In genomic region chr12:128791395-128792322, GRCh38 we compare ENCODE assay signal across 16 cellular contexts. TPM values are rescaled to one million over a fixed set of nuclear protein-coding genes. Genes with fewer than 3 reads are reported as not detected.
DNase-seq lines count a peak whose midpoint lies in the region; ATAC-seq, FAIRE-seq and TF ChIP-seq lines count a peak whose summit lies in the region.
"Had no signal": no experiment of that assay in that cellular context is flagged by ENCODE, and none has a peak within 500 bp of the region (broad histone marks: within the 10 kb centered on the region; RNA-seq: fewer than 3 reads in every experiment).

No MANE protein-coding gene starts in this region.

- no peaks in the 10 kb centered on the region for H3K27me3 ChIP-seq in CD8-positive, alpha-beta memory T cell (ENCODE audit: insufficient read depth, low read length, poor library complexity, severe bottlenecking)
- H3K27me3 ChIP-seq in left lung: no peaks in the 10 kb centered on the region
- H3K27me3 ChIP-seq: pancreas had no signal

- peaks cover 60 to 65% (median 64%) of the 10 kb centered on the region in 3 donors for H3K4me1 Mint-ChIP-seq in CD8-positive, alpha-beta memory T cell
- H3K4me1 Mint-ChIP-seq in activated CD8-positive, alpha-beta T cell treated with anti-CD3 and anti-CD28 coated beads for 36 hours (ENCODE audit: low read depth): peaks cover 36% of the 10 kb centered on the region
- H3K4me1 Mint-ChIP-seq in natural killer cell: peaks cover 63 to 69% of the 10 kb centered on the region in 2 donors

- H3K27ac ChIP-seq in CD8-positive, alpha-beta memory T cell (ENCODE audit: low read depth, low read length): no peak overlapping the region
- no peak overlapping the region for H3K27ac ChIP-seq in left lung
- H3K27ac ChIP-seq: pancreas, thoracic aorta had no signal

- H3K4me1 ChIP-seq in CD8-positive, alpha-beta memory T cell (ENCODE audit: insufficient read depth, low read length): peaks cover 42% of the 10 kb centered on the region
- peaks cover 0 to 56% of the 10 kb centered on the region in 2 donors for H3K4me1 ChIP-seq in left lung
- H3K4me1 ChIP-seq: pancreas had no signal

- no peak overlapping the region for H3K4me3 ChIP-seq in CD8-positive, alpha-beta memory T cell (ENCODE audit: low read length)
- no peak overlapping the region for H3K4me3 ChIP-seq in left lung
- H3K4me3 ChIP-seq: pancreas, thoracic aorta had no signal

- H3K27ac Mint-ChIP-seq in CD8-positive, alpha-beta memory T cell: peak overlapping the region; percentile 43 to 93 (median 85)
- peak overlapping the region; percentile 83 for H3K27ac Mint-ChIP-seq in activated CD8-positive, alpha-beta T cell treated with anti-CD3 and anti-CD28 coated beads for 36 hours
- H3K27ac Mint-ChIP-seq in natural killer cell: peak overlapping the region; percentile 100

- H3K4me3 Mint-ChIP-seq in CD8-positive, alpha-beta memory T cell: peak overlapping the region in 4 of 7 donors; percentile 25 to 61 (median 52)
- no peak overlapping the region for H3K4me3 Mint-ChIP-seq in activated CD8-positive, alpha-beta T cell treated with anti-CD3 and anti-CD28 coated beads for 36 hours
- H3K4me3 Mint-ChIP-seq in natural killer cell: peak overlapping the region; percentile 94

- peak; percentile 47 for TF ChIP-seq POLR2A in GM19193 (IDR thresholded peaks at IDR 0.05; ENCODE audit: extremely low read depth, insufficient read depth, insufficient read length)

- peak in 1 of 5 donors; percentile 22 for DNase-seq in CD8-positive, alpha-beta memory T cell
- DNase-seq in activated CD8-positive, alpha-beta T cell treated with anti-CD3 and anti-CD28 coated beads for 36 hours: peak; percentile 36
- DNase-seq in natural killer cell (peak; percentile 54), mesenteric fat pad (ENCODE audit: low spot score) (no peak), hippocampal formation (lab: John Stamatoyannopoulos, UW) (no peak), left lung (no peak), HTR-8/SVneo (ENCODE audit: insufficient read length, low spot score) (no peak)
- DNase-seq: DMS 273 treated with DMSO at 0.1 percent for 48 hours; NCI-H2171 treated with DMSO at 0.1 percent for 48 hours; pancreas; stimulated activated CD4-positive, alpha-beta T cell treated with anti-CD3 and anti-CD28 coated beads, Interleukin-2, amount 100 ng/mL, for 24 hours had no signal

- H3K36me3 Mint-ChIP-seq in CD8-positive, alpha-beta memory T cell: peaks cover 12 to 58% (median 17%) of the 10 kb centered on the region in 3 donors
- peaks cover 42% of the 10 kb centered on the region for H3K36me3 Mint-ChIP-seq in activated CD8-positive, alpha-beta T cell treated with anti-CD3 and anti-CD28 coated beads for 36 hours (ENCODE audit: low read depth)
- H3K36me3 Mint-ChIP-seq in natural killer cell: no peaks in the 10 kb centered on the region

- no peak for FAIRE-seq in HTR-8/SVneo (lab: Jason Lieb, UNC)
- FAIRE-seq: frontal cortex, H1, pancreas had no signal

- intact Hi-C loops in activated CD8-positive, alpha-beta T cell treated with anti-CD3 and anti-CD28 coated beads for 36 hours (cut with micrococcal nuclease): no loop called here
- intact Hi-C loops in natural killer cell (cut with micrococcal nuclease) (loop anchor here (10.0 kb wide), 1 partner anchor 147 kb away; no protein-coding TSS in a partner anchor), left lung (cut with DNase I) (no loop called here)

- H3K27me3 Mint-ChIP-seq in CD8-positive, alpha-beta memory T cell: peaks cover 0 to 6% of the 10 kb centered on the region in 2 donors
- H3K27me3 Mint-ChIP-seq in activated CD8-positive, alpha-beta T cell treated with anti-CD3 and anti-CD28 coated beads for 36 hours: no peaks in the 10 kb centered on the region
- H3K27me3 Mint-ChIP-seq in natural killer cell (ENCODE audit: low read depth in 2 of 2): no peaks in the 10 kb centered on the region

- H3K36me3 ChIP-seq in CD8-positive, alpha-beta memory T cell (ENCODE audit: insufficient read depth, low read length): peaks cover 4% of the 10 kb centered on the region
- peaks cover 0 to 58% of the 10 kb centered on the region in 2 donors for H3K36me3 ChIP-seq in left lung

- POLR2A ChIA-PET in CD8-positive, alpha-beta memory T cell (lab: Charles Lee): no interaction called here
- POLR2A ChIA-PET in activated CD8-positive, alpha-beta T cell treated with anti-CD3 and anti-CD28 coated beads for 36 hours (lab: Charles Lee): interaction anchor here (0.6 kb wide), 2 partner anchors 21 to 812 kb away, joined by 3 read pairs; no protein-coding TSS in a partner anchor

- no peaks in the 10 kb centered on the region for H3K9me3 Mint-ChIP-seq in CD8-positive, alpha-beta memory T cell
- H3K9me3 Mint-ChIP-seq in activated CD8-positive, alpha-beta T cell treated with anti-CD3 and anti-CD28 coated beads for 36 hours: no peaks in the 10 kb centered on the region
- peaks cover 0 to 2% of the 10 kb centered on the region in 2 donors for H3K9me3 Mint-ChIP-seq in natural killer cell

- H3K9me3 ChIP-seq in CD8-positive, alpha-beta memory T cell (ENCODE audit: low read length): no peaks in the 10 kb centered on the region
- no peaks in the 10 kb centered on the region for H3K9me3 ChIP-seq in left lung
- H3K9me3 ChIP-seq: pancreas, thoracic aorta had no signal

- peak; percentile 71 for ATAC-seq in activated CD8-positive, alpha-beta T cell treated with anti-CD3 and anti-CD28 coated beads for 36 hours
- peak; percentile 41 to 66 (median 56) for ATAC-seq in natural killer cell
- ATAC-seq in left lung: no peak
- ATAC-seq: left lobe of liver had no signal

- no peak for TF ChIP-seq CTCF in activated CD8-positive, alpha-beta T cell treated with anti-CD3 and anti-CD28 coated beads for 36 hours (IDR thresholded peaks at IDR 0.05)
- TF ChIP-seq CTCF in natural killer cell (IDR thresholded peaks at IDR 0.05): no peak
- no peak for TF ChIP-seq CTCF in left lung (IDR thresholded peaks at IDR 0.05)

- CTCF ChIA-PET in CD8-positive, alpha-beta memory T cell (lab: Charles Lee): no interaction called here
- CTCF ChIA-PET in activated CD8-positive, alpha-beta T cell treated with anti-CD3 and anti-CD28 coated beads for 36 hours (lab: Charles Lee): no interaction called here

RNA-seq across cellular contexts. Expression of gene SLC15A4, which starts 32.1 kb away (rescaled TPM):
- total RNA-seq in CD8-positive, alpha-beta memory T cell: 10 to 100 TPM; 21.0 to 21.7 TPM
- polyA plus RNA-seq in CD8-positive, alpha-beta memory T cell: 16.1 TPM
- total RNA-seq in activated CD8-positive, alpha-beta T cell treated with anti-CD3 and anti-CD28 coated beads for 36 hours: 10 to 100 TPM; 26.4 to 26.8 TPM
- total RNA-seq in natural killer cell (100 to 1,000 TPM; 176 to 306 (median 250) TPM), mesenteric fat pad (26.5 TPM), left lung (10 to 100 TPM; 29.6 to 38.2 TPM)

Comparison
In these comparisons a context has a peak if more than half of its experiments do, and no peak if none do; other contexts are left out.
1. DNase-seq: peak in activated CD8-positive, alpha-beta T cell treated with anti-CD3 and anti-CD28 coated beads for 36 hours (single experiment) and natural killer cell (single experiment); none in mesenteric fat pad (single experiment), hippocampal formation (0 of 2), left lung (0 of 2) and HTR-8/SVneo (single experiment).
2. Peak in every context shown above with its lines, with median percentiles within 50 percentile points of each other: H3K27ac Mint-ChIP-seq.